16 cellular contexts compared by ENCODE assay signal in genomic region chr19:15456441-15456840, GRCh38. TPM values are rescaled to one million over a fixed set of nuclear protein-coding genes. Genes with fewer than 3 reads are reported as not detected.
"Had no signal": no experiment of that assay in that cellular context is flagged by ENCODE, and none has a peak within 500 bp of the region (broad histone marks: within the 10 kb centered on the region; RNA-seq: fewer than 3 reads in every experiment).

No MANE protein-coding gene starts in this region.

- H3K9me3 ChIP-seq: thoracic aorta had no signal

- H3K9ac ChIP-seq: neural progenitor cell had no signal

- DNase-seq: activated CD4-positive, alpha-beta T cell treated with anti-CD3 and anti-CD28 coated beads for 1 hour; activated CD8-positive, alpha-beta memory T cell treated with anti-CD3 and anti-CD28 coated beads, Interleukin-2, amount 50 U/mL, for 4 hours; activated naive CD4-positive, alpha-beta T cell; erythroblast; left ventricle myocardium superior; retina; stimulated activated CD4-positive, alpha-beta T cell treated with anti-CD3 and anti-CD28 coated beads, Interleukin-4, amount 100 ng/mL, for 24 hours; stimulated activated naive CD8-positive, alpha-beta T cell treated with anti-CD3 and anti-CD28 coated beads, Interleukin-15, amount 100 ng/mL, for 72 hours; SW 1271 had no signal

- H3K27ac Mint-ChIP-seq: activated CD4-positive, alpha-beta memory T cell treated with anti-CD3 and anti-CD28 coated beads for 36 hours; activated T-helper 1 cell treated with anti-CD3 and anti-CD28 coated beads, Interleukin-12 subunit alpha, Interleukin-12 subunit beta, Interleukin-2, Interleukin-4 antibody, amounts not matched to agents 30 ng/mL and 10 ng/mL and 1 ng/mL, durations not matched to agents 14 hours and 24 hours and 36 hours; neural progenitor cell had no signal

- H3K4me3 Mint-ChIP-seq: activated CD4-positive, alpha-beta memory T cell treated with anti-CD3 and anti-CD28 coated beads for 36 hours; activated T-helper 1 cell treated with anti-CD3 and anti-CD28 coated beads, Interleukin-12 subunit alpha, Interleukin-12 subunit beta, Interleukin-2, Interleukin-4 antibody, amounts not matched to agents 30 ng/mL and 10 ng/mL and 1 ng/mL, durations not matched to agents 14 hours and 24 hours and 36 hours; central memory CD8-positive, alpha-beta T cell; neural progenitor cell; stimulated activated naive CD8-positive, alpha-beta T cell treated with anti-CD3 and anti-CD28 coated beads, Interleukin-15, amount 100 ng/mL, for 72 hours had no signal

- H3K9me3 Mint-ChIP-seq: activated CD4-positive, alpha-beta memory T cell treated with anti-CD3 and anti-CD28 coated beads for 36 hours; activated T-helper 1 cell treated with anti-CD3 and anti-CD28 coated beads, Interleukin-12 subunit alpha, Interleukin-12 subunit beta, Interleukin-2, Interleukin-4 antibody, amounts not matched to agents 30 ng/mL and 10 ng/mL and 1 ng/mL, durations not matched to agents 14 hours and 24 hours and 36 hours; central memory CD8-positive, alpha-beta T cell; neural progenitor cell; stimulated activated naive CD8-positive, alpha-beta T cell treated with anti-CD3 and anti-CD28 coated beads, Interleukin-15, amount 100 ng/mL, for 72 hours had no signal

- H3K36me3 ChIP-seq: neural progenitor cell, thoracic aorta had no signal

- ATAC-seq: left ventricle myocardium superior had no signal

- H3K27ac ChIP-seq: neural progenitor cell, thoracic aorta had no signal

- H3K36me3 Mint-ChIP-seq: neural progenitor cell had no signal

RNA-seq across cellular contexts. Expression of gene RASAL3, which starts 7.9 kb away (rescaled TPM):
- polyA plus RNA-seq: keratinocyte had no signal

RNA-seq across cellular contexts. Expression of gene PGLYRP2, which starts 22.9 kb away (rescaled TPM):
- total RNA-seq: activated T-helper 1 cell treated with anti-CD3 and anti-CD28 coated beads, Interleukin-12 subunit alpha, Interleukin-12 subunit beta, Interleukin-2, Interleukin-4 antibody, amounts not matched to agents 30 ng/mL and 10 ng/mL and 1 ng/mL, durations not matched to agents 14 hours and 24 hours and 36 hours; left ventricle myocardium superior; skeletal muscle tissue; thoracic aorta had no signal
- polyA plus RNA-seq: keratinocyte had no signal

RNA-seq across cellular contexts. Expression of gene CYP4F22, which starts 51.9 kb away (rescaled TPM):
- total RNA-seq: activated T-helper 1 cell treated with anti-CD3 and anti-CD28 coated beads, Interleukin-12 subunit alpha, Interleukin-12 subunit beta, Interleukin-2, Interleukin-4 antibody, amounts not matched to agents 30 ng/mL and 10 ng/mL and 1 ng/mL, durations not matched to agents 14 hours and 24 hours and 36 hours; left ventricle myocardium superior; skeletal muscle tissue; thoracic aorta had no signal
